Comparison of ENCODE assay signal across 24 cellular contexts in the genomic region with DNA sequence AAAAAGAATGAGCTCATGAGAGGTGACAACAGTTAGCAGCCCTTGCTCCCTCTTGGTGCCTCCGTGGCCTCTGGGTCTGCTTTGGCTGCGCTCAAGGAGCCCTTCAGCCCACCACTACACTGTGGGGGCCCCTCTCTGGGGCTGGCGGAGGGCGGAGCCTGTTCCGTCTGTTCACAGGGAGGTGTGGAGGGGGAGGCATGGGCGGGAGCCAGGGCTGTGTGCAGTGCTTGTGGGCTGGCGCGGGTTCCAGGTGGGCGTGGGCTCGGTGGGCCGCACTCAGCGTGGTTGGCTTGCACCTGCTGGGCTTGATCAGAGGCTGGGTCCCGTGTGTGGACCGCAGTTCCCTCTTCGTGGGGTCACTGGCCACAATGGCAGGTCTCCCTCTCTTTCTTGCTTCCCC.
"Had no signal": no experiment of that assay in that cellular context is flagged by ENCODE, and none has a peak within 500 bp of the region (broad histone marks: within the 10 kb centered on the region; RNA-seq: fewer than 3 reads in every experiment).

No MANE protein-coding gene starts in this region.

- H3K9me3 ChIP-seq: neutrophil, psoas muscle, right lobe of liver, thoracic aorta, vagina had no signal

- H3K9me3 Mint-ChIP-seq: type B pancreatic cell had no signal

- H3K4me1 Mint-ChIP-seq: immature natural killer cell; memory B cell; naive thymus-derived CD8-positive, alpha-beta T cell; nephron; neural crest cell; stimulated activated effector memory CD8-positive, alpha-beta T cell treated with anti-CD3 and anti-CD28 coated beads, Interleukin-12 subunit alpha, Interleukin-12 subunit beta, amount 100 ng/mL, for 72 hours had no signal

- H3K27ac ChIP-seq: heart left ventricle, left ventricle myocardium inferior, neutrophil, parathyroid adenoma, psoas muscle, right lobe of liver, skin epidermis, suprapubic skin, thoracic aorta, tibial nerve, vagina had no signal

- H3K27ac Mint-ChIP-seq: immature natural killer cell; memory B cell; naive thymus-derived CD8-positive, alpha-beta T cell; nephron; stimulated activated effector memory CD8-positive, alpha-beta T cell treated with anti-CD3 and anti-CD28 coated beads, Interleukin-12 subunit alpha, Interleukin-12 subunit beta, amount 100 ng/mL, for 72 hours; stimulated activated naive CD8-positive, alpha-beta T cell treated with anti-CD3 and anti-CD28 coated beads, Interleukin-15, Interleukin-2, amounts not matched to agents 100 ng/mL and 50 ng/mL, for 24 hours; type B pancreatic cell had no signal

- H3K36me3 Mint-ChIP-seq: memory B cell; stimulated activated effector memory CD8-positive, alpha-beta T cell treated with anti-CD3 and anti-CD28 coated beads, Interleukin-12 subunit alpha, Interleukin-12 subunit beta, amount 100 ng/mL, for 72 hours; type B pancreatic cell had no signal

- H3K27me3 ChIP-seq: heart left ventricle, neutrophil, right lobe of liver, suprapubic skin, tibial nerve, vagina had no signal

- FAIRE-seq: islet of Langerhans had no signal

- DNase-seq: hypothalamus; immature natural killer cell; left ventricle myocardium inferior; naive thymus-derived CD8-positive, alpha-beta T cell; occipital lobe; psoas muscle; stimulated activated CD4-positive, alpha-beta T cell treated with anti-CD3 and anti-CD28 coated beads, Interleukin-4, amount 100 ng/mL, for 24 hours; stimulated activated naive CD4-positive, alpha-beta T cell had no signal

- H3K4me1 ChIP-seq: heart left ventricle, left ventricle myocardium inferior, parathyroid adenoma, psoas muscle, right lobe of liver, suprapubic skin, tibial nerve, vagina had no signal

- H3K4me3 ChIP-seq: heart left ventricle, left ventricle myocardium inferior, psoas muscle, right lobe of liver, skin epidermis, suprapubic skin, thoracic aorta, tibial nerve, vagina had no signal

- H3K4me3 Mint-ChIP-seq: immature natural killer cell; memory B cell; naive thymus-derived CD8-positive, alpha-beta T cell; nephron; neural crest cell; stimulated activated effector memory CD8-positive, alpha-beta T cell treated with anti-CD3 and anti-CD28 coated beads, Interleukin-12 subunit alpha, Interleukin-12 subunit beta, amount 100 ng/mL, for 72 hours; stimulated activated naive CD8-positive, alpha-beta T cell treated with anti-CD3 and anti-CD28 coated beads, Interleukin-15, Interleukin-2, amounts not matched to agents 100 ng/mL and 50 ng/mL, for 24 hours; type B pancreatic cell had no signal

- H3K27me3 Mint-ChIP-seq: memory B cell; naive thymus-derived CD8-positive, alpha-beta T cell; stimulated activated naive CD8-positive, alpha-beta T cell treated with anti-CD3 and anti-CD28 coated beads, Interleukin-15, Interleukin-2, amounts not matched to agents 100 ng/mL and 50 ng/mL, for 24 hours; type B pancreatic cell had no signal

- H3K9ac ChIP-seq: parathyroid adenoma had no signal

- H3K36me3 ChIP-seq: heart left ventricle, left ventricle myocardium inferior, neutrophil, right lobe of liver, suprapubic skin, thoracic aorta, tibial nerve, vagina had no signal
